In genomic region chr12:94663702-94664101, GRCh38 we compare ENCODE assay signal across 19 cellular contexts. TPM values are rescaled to one million over a fixed set of nuclear protein-coding genes. Genes with fewer than 3 reads are reported as not detected.
"Had no signal": no experiment of that assay in that cellular context is flagged by ENCODE, and none has a peak within 500 bp of the region (broad histone marks: within the 10 kb centered on the region; RNA-seq: fewer than 3 reads in every experiment).

No MANE protein-coding gene starts in this region.

- H3K36me3 ChIP-seq: cardiac muscle cell had no signal

- H3K27me3 Mint-ChIP-seq: activated naive CD8-positive, alpha-beta T cell treated with anti-CD3 and anti-CD28 coated beads for 36 hours; progenitor cell of endocrine pancreas had no signal

- H3K4me3 Mint-ChIP-seq: activated CD4-positive, alpha-beta T cell treated with anti-CD3 and anti-CD28 coated beads for 36 hours; activated naive CD8-positive, alpha-beta T cell treated with anti-CD3 and anti-CD28 coated beads for 36 hours; activated T-helper 1 cell treated with anti-CD3 and anti-CD28 coated beads, Interleukin-12 subunit alpha, Interleukin-12 subunit beta, Interleukin-2, Interleukin-4 antibody, amounts not matched to agents 30 ng/mL and 10 ng/mL and 1 ng/mL, durations not matched to agents 14 hours and 24 hours and 36 hours; stimulated activated naive CD8-positive, alpha-beta T cell treated with anti-CD3 and anti-CD28 coated beads, Interleukin-15, Interleukin-2, amounts not matched to agents 100 ng/mL and 50 ng/mL, for 24 hours; WTC11 had no signal

- H3K27me3 ChIP-seq: cardiac muscle cell, dorsolateral prefrontal cortex, hepatocyte had no signal

- H3K4me1 Mint-ChIP-seq: activated CD4-positive, alpha-beta T cell treated with anti-CD3 and anti-CD28 coated beads for 36 hours; activated naive CD8-positive, alpha-beta T cell treated with anti-CD3 and anti-CD28 coated beads for 36 hours had no signal

- H3K4me3 ChIP-seq: cardiac muscle cell, hepatocyte had no signal

- H3K27ac Mint-ChIP-seq: activated CD4-positive, alpha-beta T cell treated with anti-CD3 and anti-CD28 coated beads for 36 hours; activated naive CD8-positive, alpha-beta T cell treated with anti-CD3 and anti-CD28 coated beads for 36 hours; activated T-helper 1 cell treated with anti-CD3 and anti-CD28 coated beads, Interleukin-12 subunit alpha, Interleukin-12 subunit beta, Interleukin-2, Interleukin-4 antibody, amounts not matched to agents 30 ng/mL and 10 ng/mL and 1 ng/mL, durations not matched to agents 14 hours and 24 hours and 36 hours; progenitor cell of endocrine pancreas; stimulated activated naive CD8-positive, alpha-beta T cell treated with anti-CD3 and anti-CD28 coated beads, Interleukin-15, Interleukin-2, amounts not matched to agents 100 ng/mL and 50 ng/mL, for 24 hours; WTC11 had no signal

- ATAC-seq: activated CD4-positive, alpha-beta T cell treated with anti-CD3 and anti-CD28 coated beads for 36 hours; WTC11 had no signal

- H3K36me3 Mint-ChIP-seq: activated naive CD8-positive, alpha-beta T cell treated with anti-CD3 and anti-CD28 coated beads for 36 hours; WTC11 had no signal

- H3K9me3 Mint-ChIP-seq: activated naive CD8-positive, alpha-beta T cell treated with anti-CD3 and anti-CD28 coated beads for 36 hours; activated T-helper 1 cell treated with anti-CD3 and anti-CD28 coated beads, Interleukin-12 subunit alpha, Interleukin-12 subunit beta, Interleukin-2, Interleukin-4 antibody, amounts not matched to agents 30 ng/mL and 10 ng/mL and 1 ng/mL, durations not matched to agents 14 hours and 24 hours and 36 hours; stimulated activated naive CD8-positive, alpha-beta T cell treated with anti-CD3 and anti-CD28 coated beads, Interleukin-15, Interleukin-2, amounts not matched to agents 100 ng/mL and 50 ng/mL, for 24 hours; WTC11 had no signal

- H3K27ac ChIP-seq: cardiac muscle cell, hepatocyte had no signal

- DNase-seq: activated CD4-positive, alpha-beta T cell treated with anti-CD3 and anti-CD28 coated beads for 36 hours; activated CD4-positive, alpha-beta T cell treated with anti-CD3 and anti-CD28 coated beads, Interleukin-2, amount 50 U/mL, for 48 hours; activated gamma-delta T cell treated with Interleukin-2 at 50 U/mL for 16 hours; activated naive CD8-positive, alpha-beta T cell treated with anti-CD3 and anti-CD28 coated beads for 36 hours; amniotic stem cell; dorsolateral prefrontal cortex; left cardiac atrium; mammary epithelial cell; small intestine; stimulated activated CD4-positive, alpha-beta T cell treated with anti-CD3 and anti-CD28 coated beads, Interleukin-15, amount 100 ng/mL, for 24 hours; stimulated activated CD4-positive, alpha-beta T cell treated with anti-CD3 and anti-CD28 coated beads, Interleukin-2, amount 100 ng/mL, for 48 hours; trophoblast cell had no signal

RNA-seq across cellular contexts. Expression of gene TMCC3, which starts 13.3 kb away (rescaled TPM):
- total RNA-seq: T-helper 2 cell treated with Interferon-gamma antibody and Interleukin-4, amounts not matched to agents 100 ng/mL and 5 ng/mL, for 36 hours had no signal
